ENCODE assay signal across 18 cellular contexts in genomic region chr4:40850496-40850895, GRCh38.
"Had no signal": no experiment of that assay in that cellular context is flagged by ENCODE, and none has a peak within 500 bp of the region (broad histone marks: within the 10 kb centered on the region; RNA-seq: fewer than 3 reads in every experiment).

No MANE protein-coding gene starts in this region.

- H3K79me2 ChIP-seq: hepatocyte had no signal

- H3K27ac ChIP-seq: epithelial cell of prostate, esophagus muscularis mucosa, foreskin keratinocyte, hepatocyte, neural progenitor cell, pancreas, prostate gland, right lobe of liver, spleen, testis, tibial nerve had no signal

- H3K9ac ChIP-seq: neural progenitor cell had no signal

- ATAC-seq: effector memory CD8-positive, alpha-beta T cell; foreskin keratinocyte; natural killer cell treated with Interleukin-12 subunit alpha and Interleukin-12 subunit beta and Interleukin-15 and Interleukin-18, amount 100 ng/mL, for 72 hours; pancreas; right lobe of liver; stimulated activated memory B cell treated with anti-CD40 and anti-IgM and Interleukin-4, amounts not matched to agents 10 μg/mL and 1 μg/mL and 100 μg/mL, for 72 hours had no signal

- H3K9me3 ChIP-seq: esophagus muscularis mucosa, pancreas, prostate gland, right lobe of liver, spleen, testis, tibial nerve had no signal

- H3K4me3 ChIP-seq: esophagus muscularis mucosa, hepatocyte, neural progenitor cell, pancreas, prostate gland, right lobe of liver, spleen, testis, tibial nerve had no signal

- DNase-seq: effector memory CD8-positive, alpha-beta T cell; foreskin keratinocyte; nucleus accumbens; pancreas; right lobe of liver; spleen; stimulated activated CD4-positive, alpha-beta T cell treated with anti-CD3 and anti-CD28 coated beads, Interleukin-15, amount 100 ng/mL, for 24 hours; stimulated activated CD4-positive, alpha-beta T cell treated with anti-CD3 and anti-CD28 coated beads, Interleukin-1b, Interleukin-23, amount 100 ng/mL, for 48 hours; stimulated activated CD4-positive, alpha-beta T cell treated with anti-CD3 and anti-CD28 coated beads, Interleukin-4, amount 100 ng/mL, for 24 hours; testis had no signal

- H3K36me3 ChIP-seq: neural progenitor cell, pancreas, prostate gland, right lobe of liver, spleen, tibial nerve had no signal

- H3K4me1 ChIP-seq: pancreas, prostate gland, right lobe of liver, tibial nerve had no signal

- H3K27me3 ChIP-seq: esophagus muscularis mucosa, foreskin keratinocyte, hepatocyte, neural progenitor cell, pancreas, right lobe of liver, testis, tibial nerve had no signal

- H2AFZ ChIP-seq: hepatocyte, neural progenitor cell had no signal

- H3K4me2 ChIP-seq: hepatocyte, neural progenitor cell had no signal
